2 cellular contexts compared by ENCODE assay signal in the genomic region with DNA sequence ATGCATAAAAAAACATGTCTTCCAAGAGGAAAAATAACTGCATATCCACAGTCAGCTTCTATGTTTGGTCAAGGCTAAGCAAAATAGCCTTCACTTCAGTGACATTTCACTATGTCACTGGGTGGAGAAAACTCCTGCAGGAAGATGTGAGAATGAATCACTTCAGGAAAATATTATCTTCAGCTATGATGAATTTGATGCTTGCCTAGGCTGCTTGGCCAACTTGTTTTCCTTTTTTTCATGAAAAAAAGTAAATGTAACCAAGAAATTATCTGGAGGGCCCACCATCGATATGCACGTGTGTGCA.
TF ChIP-seq lines count a peak whose summit lies in the region.

No MANE protein-coding gene starts in this region.

TF ChIP-seq in IMR-90, 13 proteins besides CTCF, POLR2A, EP300 and RAD21:
- TF ChIP-seq FOS (IDR thresholded peaks at IDR 0.05; ENCODE audit: low read depth, low read length) (no peak), NFE2L2 (IDR thresholded peaks at IDR 0.05; ENCODE audit: low read depth, low read length) (no peak), MXI1 (IDR thresholded peaks at IDR 0.05; ENCODE audit: borderline replicate concordance, low read depth, low read length) (no peak), RFX5 (IDR thresholded peaks at IDR 0.05; ENCODE audit: low read depth, low read length) (no peak), BHLHE40 (IDR thresholded peaks at IDR 0.05; ENCODE audit: low read depth, low read length) (no peak), SMC3 (IDR thresholded peaks at IDR 0.05; ENCODE audit: low read depth, low read length) (no peak), RCOR1 (IDR thresholded peaks at IDR 0.05; ENCODE audit: insufficient replicate concordance, low read length) (no peak), MAFK (IDR thresholded peaks at IDR 0.05; ENCODE audit: low read depth, low read length) (no peak), CHD1 (IDR thresholded peaks at IDR 0.05; ENCODE audit: low read depth, low read length) (no peak), CEBPB (IDR thresholded peaks at IDR 0.05; ENCODE audit: low read depth, low read length) (no peak), MAZ (IDR thresholded peaks at IDR 0.05; ENCODE audit: borderline replicate concordance, low read depth, low read length) (no peak)
- TF ChIP-seq, protein P1, sequence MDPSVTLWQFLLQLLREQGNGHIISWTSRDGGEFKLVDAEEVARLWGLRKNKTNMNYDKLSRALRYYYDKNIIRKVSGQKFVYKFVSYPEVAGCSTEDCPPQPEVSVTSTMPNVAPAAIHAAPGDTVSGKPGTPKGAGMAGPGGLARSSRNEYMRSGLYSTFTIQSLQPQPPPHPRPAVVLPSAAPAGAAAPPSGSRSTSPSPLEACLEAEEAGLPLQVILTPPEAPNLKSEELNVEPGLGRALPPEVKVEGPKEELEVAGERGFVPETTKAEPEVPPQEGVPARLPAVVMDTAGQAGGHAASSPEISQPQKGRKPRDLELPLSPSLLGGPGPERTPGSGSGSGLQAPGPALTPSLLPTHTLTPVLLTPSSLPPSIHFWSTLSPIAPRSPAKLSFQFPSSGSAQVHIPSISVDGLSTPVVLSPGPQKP (IDR thresholded peaks at IDR 0.05; ENCODE audit: borderline replicate concordance, low read depth, low read length) = no peak
- TF ChIP-seq, protein P2, sequence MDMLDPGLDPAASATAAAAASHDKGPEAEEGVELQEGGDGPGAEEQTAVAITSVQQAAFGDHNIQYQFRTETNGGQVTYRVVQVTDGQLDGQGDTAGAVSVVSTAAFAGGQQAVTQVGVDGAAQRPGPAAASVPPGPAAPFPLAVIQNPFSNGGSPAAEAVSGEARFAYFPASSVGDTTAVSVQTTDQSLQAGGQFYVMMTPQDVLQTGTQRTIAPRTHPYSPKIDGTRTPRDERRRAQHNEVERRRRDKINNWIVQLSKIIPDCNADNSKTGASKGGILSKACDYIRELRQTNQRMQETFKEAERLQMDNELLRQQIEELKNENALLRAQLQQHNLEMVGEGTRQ (IDR thresholded peaks at IDR 0.05; ENCODE audit: low read depth, low read length) = no peak

TF ChIP-seq in GM12878, 131 proteins besides CTCF, POLR2A, EP300 and RAD21:
- TF ChIP-seq ATF7 (IDR thresholded peaks at IDR 0.05; ENCODE audit: low read depth) (no peak), BHLHE40 (IDR thresholded peaks at IDR 0.05; ENCODE audit: borderline replicate concordance in 1 of 2, low read depth in 2 of 2, low read length in 1 of 2) (no peak), CBX5 (IDR thresholded peaks at IDR 0.05; ENCODE audit: low read depth) (no peak), ZNF384 (IDR thresholded peaks at IDR 0.05; ENCODE audit: borderline replicate concordance, low read depth, low read length) (no peak), PAX8 (IDR thresholded peaks at IDR 0.05) (no peak), PML (IDR thresholded peaks at IDR 0.05; ENCODE audit: low read length) (no peak), RAD51 (IDR thresholded peaks at IDR 0.05) (no peak), TCF3 (IDR thresholded peaks at IDR 0.05; ENCODE audit: borderline replicate concordance, insufficient read depth, low read depth, low read length) (no peak), NFIC (IDR thresholded peaks at IDR 0.05; ENCODE audit: low read depth, low read length) (no peak), GABPA (IDR thresholded peaks at IDR 0.05; ENCODE audit: low read depth) (no peak)
- TF ChIP-seq, protein P3, sequence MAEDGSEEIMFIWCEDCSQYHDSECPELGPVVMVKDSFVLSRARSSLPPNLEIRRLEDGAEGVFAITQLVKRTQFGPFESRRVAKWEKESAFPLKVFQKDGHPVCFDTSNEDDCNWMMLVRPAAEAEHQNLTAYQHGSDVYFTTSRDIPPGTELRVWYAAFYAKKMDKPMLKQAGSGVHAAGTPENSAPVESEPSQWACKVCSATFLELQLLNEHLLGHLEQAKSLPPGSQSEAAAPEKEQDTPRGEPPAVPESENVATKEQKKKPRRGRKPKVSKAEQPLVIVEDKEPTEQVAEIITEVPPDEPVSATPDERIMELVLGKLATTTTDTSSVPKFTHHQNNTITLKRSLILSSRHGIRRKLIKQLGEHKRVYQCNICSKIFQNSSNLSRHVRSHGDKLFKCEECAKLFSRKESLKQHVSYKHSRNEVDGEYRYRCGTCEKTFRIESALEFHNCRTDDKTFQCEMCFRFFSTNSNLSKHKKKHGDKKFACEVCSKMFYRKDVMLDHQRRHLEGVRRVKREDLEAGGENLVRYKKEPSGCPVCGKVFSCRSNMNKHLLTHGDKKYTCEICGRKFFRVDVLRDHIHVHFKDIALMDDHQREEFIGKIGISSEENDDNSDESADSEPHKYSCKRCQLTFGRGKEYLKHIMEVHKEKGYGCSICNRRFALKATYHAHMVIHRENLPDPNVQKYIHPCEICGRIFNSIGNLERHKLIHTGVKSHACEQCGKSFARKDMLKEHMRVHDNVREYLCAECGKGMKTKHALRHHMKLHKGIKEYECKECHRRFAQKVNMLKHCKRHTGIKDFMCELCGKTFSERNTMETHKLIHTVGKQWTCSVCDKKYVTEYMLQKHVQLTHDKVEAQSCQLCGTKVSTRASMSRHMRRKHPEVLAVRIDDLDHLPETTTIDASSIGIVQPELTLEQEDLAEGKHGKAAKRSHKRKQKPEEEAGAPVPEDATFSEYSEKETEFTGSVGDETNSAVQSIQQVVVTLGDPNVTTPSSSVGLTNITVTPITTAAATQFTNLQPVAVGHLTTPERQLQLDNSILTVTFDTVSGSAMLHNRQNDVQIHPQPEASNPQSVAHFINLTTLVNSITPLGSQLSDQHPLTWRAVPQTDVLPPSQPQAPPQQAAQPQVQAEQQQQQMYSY (CRISPR knock-in tag; IDR thresholded peaks at IDR 0.05) = no peak
- TF ChIP-seq, protein P4, sequence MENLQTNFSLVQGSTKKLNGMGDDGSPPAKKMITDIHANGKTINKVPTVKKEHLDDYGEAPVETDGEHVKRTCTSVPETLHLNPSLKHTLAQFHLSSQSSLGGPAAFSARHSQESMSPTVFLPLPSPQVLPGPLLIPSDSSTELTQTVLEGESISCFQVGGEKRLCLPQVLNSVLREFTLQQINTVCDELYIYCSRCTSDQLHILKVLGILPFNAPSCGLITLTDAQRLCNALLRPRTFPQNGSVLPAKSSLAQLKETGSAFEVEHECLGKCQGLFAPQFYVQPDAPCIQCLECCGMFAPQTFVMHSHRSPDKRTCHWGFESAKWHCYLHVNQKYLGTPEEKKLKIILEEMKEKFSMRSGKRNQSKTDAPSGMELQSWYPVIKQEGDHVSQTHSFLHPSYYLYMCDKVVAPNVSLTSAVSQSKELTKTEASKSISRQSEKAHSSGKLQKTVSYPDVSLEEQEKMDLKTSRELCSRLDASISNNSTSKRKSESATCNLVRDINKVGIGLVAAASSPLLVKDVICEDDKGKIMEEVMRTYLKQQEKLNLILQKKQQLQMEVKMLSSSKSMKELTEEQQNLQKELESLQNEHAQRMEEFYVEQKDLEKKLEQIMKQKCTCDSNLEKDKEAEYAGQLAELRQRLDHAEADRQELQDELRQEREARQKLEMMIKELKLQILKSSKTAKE (IDR thresholded peaks at IDR 0.05; ENCODE audit: low read depth, poor library complexity, severe bottlenecking) = no peak
- TF ChIP-seq, protein P5, sequence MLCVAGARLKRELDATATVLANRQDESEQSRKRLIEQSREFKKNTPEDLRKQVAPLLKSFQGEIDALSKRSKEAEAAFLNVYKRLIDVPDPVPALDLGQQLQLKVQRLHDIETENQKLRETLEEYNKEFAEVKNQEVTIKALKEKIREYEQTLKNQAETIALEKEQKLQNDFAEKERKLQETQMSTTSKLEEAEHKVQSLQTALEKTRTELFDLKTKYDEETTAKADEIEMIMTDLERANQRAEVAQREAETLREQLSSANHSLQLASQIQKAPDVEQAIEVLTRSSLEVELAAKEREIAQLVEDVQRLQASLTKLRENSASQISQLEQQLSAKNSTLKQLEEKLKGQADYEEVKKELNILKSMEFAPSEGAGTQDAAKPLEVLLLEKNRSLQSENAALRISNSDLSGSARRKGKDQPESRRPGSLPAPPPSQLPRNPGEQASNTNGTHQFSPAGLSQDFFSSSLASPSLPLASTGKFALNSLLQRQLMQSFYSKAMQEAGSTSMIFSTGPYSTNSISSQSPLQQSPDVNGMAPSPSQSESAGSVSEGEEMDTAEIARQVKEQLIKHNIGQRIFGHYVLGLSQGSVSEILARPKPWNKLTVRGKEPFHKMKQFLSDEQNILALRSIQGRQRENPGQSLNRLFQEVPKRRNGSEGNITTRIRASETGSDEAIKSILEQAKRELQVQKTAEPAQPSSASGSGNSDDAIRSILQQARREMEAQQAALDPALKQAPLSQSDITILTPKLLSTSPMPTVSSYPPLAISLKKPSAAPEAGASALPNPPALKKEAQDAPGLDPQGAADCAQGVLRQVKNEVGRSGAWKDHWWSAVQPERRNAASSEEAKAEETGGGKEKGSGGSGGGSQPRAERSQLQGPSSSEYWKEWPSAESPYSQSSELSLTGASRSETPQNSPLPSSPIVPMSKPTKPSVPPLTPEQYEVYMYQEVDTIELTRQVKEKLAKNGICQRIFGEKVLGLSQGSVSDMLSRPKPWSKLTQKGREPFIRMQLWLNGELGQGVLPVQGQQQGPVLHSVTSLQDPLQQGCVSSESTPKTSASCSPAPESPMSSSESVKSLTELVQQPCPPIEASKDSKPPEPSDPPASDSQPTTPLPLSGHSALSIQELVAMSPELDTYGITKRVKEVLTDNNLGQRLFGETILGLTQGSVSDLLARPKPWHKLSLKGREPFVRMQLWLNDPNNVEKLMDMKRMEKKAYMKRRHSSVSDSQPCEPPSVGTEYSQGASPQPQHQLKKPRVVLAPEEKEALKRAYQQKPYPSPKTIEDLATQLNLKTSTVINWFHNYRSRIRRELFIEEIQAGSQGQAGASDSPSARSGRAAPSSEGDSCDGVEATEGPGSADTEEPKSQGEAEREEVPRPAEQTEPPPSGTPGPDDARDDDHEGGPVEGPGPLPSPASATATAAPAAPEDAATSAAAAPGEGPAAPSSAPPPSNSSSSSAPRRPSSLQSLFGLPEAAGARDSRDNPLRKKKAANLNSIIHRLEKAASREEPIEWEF (IDR thresholded peaks at IDR 0.05; ENCODE audit: insufficient replicate concordance, low read depth, low read length) = no peak
